Comparison of ENCODE assay signal across 8 cellular contexts in the genomic region with DNA sequence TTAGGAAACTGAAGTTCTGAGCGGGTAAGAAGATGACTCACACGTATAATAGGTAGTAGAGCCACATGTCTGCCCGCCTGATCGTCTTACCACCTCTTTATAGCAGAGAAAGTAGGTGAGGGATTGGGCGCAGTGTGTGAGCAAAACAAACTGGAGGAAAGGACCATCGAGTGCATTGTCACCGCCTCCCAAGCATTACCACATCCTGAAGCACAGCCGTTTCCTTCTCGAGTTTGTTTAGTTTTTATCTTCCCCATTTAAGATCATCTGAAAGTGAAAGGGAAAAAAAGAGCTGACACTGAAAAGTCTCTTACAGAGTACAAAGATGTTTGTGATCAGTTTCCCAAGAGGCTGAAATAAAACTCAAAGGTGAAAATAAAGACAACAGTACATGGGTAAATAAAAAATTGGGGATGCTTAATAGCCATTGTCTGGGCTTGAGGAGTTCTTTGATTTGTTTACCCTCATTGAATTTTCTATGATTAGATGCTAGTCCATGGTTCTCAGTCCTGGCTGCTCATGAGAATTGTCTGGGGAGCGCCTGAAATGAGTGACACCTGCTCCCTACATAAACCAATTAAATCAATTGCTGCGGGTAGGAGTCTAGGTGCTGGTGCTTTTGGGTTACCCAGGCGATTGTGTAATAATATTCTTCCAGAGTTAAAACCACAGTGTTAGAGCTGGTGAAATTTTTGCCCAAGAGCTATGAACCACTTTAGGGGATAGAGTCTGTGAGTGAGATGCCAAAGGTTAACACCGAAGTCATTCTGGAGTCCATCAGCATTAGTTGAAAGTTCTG. TPM values are rescaled to one million over a fixed set of nuclear protein-coding genes. Genes with fewer than 3 reads are reported as not detected.
DNase-seq lines count a peak whose midpoint lies in the region; ATAC-seq and TF ChIP-seq lines count a peak whose summit lies in the region.

No MANE protein-coding gene starts in this region.

- WGBS in gastroesophageal sphincter (ENCODE audit: low coverage in 1 of 2), 2 donors, result 56 to 63% methylated on average over 7 of the region's 13 CpGs

- no peak overlapping the region for H3K4me3 ChIP-seq in gastroesophageal sphincter

- no peaks in the 10 kb centered on the region for H3K9me3 ChIP-seq in gastroesophageal sphincter

- in situ Hi-C loops in GM18951 (cut with MboI; ENCODE audit: low sequenced_read_pairs, unreplicated experiment), result no loop called here

- no peaks in the 10 kb centered on the region for H3K36me3 ChIP-seq in gastroesophageal sphincter

- peak; percentile 89 for ATAC-seq in HG03039 (IDR thresholded peaks at IDR 0.05; ENCODE audit: unreplicated experiment)
- ATAC-seq in left cardiac atrium, result peak; percentile 70 to 79
- ATAC-seq in gastroesophageal sphincter, result no peak

- intact Hi-C loops in left cardiac atrium (cut with DNase I), result no loop called here

- peak overlapping the region in 1 of 4 donors; percentile 24 for H3K27ac ChIP-seq in gastroesophageal sphincter

- TF ChIP-seq EP300 in gastroesophageal sphincter (IDR thresholded peaks at IDR 0.05), result no peak

- no peak for TF ChIP-seq CTCF in gastroesophageal sphincter (IDR thresholded peaks at IDR 0.05)

- TF ChIP-seq POLR2A in GM18951 (IDR thresholded peaks at IDR 0.05; ENCODE audit: extremely low read depth, insufficient read depth, insufficient read length) (peak; percentile 42), gastroesophageal sphincter (IDR thresholded peaks at IDR 0.05) (no peak)

- DNase-seq in NCI-H2196 treated with DMSO at 0.1 percent for 48 hours (lab: John Stamatoyannopoulos, UW; ENCODE audit: unreplicated experiment) (peak; percentile 55), left cardiac atrium (peak; percentile 35), NCI-H524 treated with DMSO at 0.1 percent for 48 hours (lab: John Stamatoyannopoulos, UW) (no peak)
- DNase-seq in activated CD8-positive, alpha-beta memory T cell treated with anti-CD3 and anti-CD28 coated beads for 24 hours, result peak; percentile 72
- peak; percentile 38 for DNase-seq in stimulated activated CD8-positive, alpha-beta memory T cell treated with anti-CD3 and anti-CD28 coated beads, Interleukin-4, amount 100 ng/mL, for 24 hours (ENCODE audit: low read depth)

- H3K4me1 ChIP-seq in gastroesophageal sphincter, result peaks cover 0 to 13% (median 0%) of the 10 kb centered on the region in 3 donors

- no peaks in the 10 kb centered on the region for H3K27me3 ChIP-seq in gastroesophageal sphincter

RNA-seq across cellular contexts. Expression of gene PDK3, which starts 15.0 kb away (rescaled TPM):
- total RNA-seq in left cardiac atrium (10 to 100 TPM; 16.3 to 20.5 TPM), gastroesophageal sphincter (10 to 100 TPM; 51.8 to 77.0 (median 68.4) TPM)
